1 cellular context compared by ENCODE assay signal in genomic region chr6:53279301-53279700, GRCh38.
TF ChIP-seq lines count a peak whose summit lies in the region.

No MANE protein-coding gene starts in this region.

TF ChIP-seq in GM23338, 12 proteins besides CTCF, POLR2A, EP300 and RAD21 (continued from another document):
- no peak for TF ChIP-seq ZNF462 (CRISPR knock-in tag; IDR thresholded peaks at IDR 0.05)
- no peak for TF ChIP-seq NANOG (IDR thresholded peaks at IDR 0.05; ENCODE audit: borderline replicate concordance)
